In the genomic region with DNA sequence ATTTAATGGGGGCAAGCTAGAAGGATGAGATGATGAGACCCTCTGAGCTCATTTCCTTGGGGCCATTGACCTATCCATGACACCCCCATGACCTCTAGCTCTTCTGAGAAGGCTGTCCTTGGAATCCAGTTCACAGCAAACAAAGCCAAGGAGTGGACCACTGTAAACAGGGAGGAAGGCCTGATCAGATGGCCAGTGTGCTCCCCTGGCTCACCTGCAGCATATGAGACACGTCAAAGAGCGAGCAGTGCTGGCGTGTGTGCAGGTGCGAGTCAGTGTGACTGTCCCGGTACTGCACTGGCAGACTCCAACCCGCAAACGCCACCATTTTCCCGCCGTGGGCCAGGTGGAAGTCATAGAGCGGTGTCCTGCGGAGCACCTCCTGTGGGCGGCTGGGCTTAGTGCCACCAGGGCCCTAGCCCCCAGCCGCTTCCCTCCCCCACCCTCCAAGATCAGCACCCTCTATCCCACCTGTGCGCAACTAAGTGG, we compare ENCODE assay signal across 9 cellular contexts.
DNase-seq lines count a peak whose midpoint lies in the region; TF ChIP-seq lines count a peak whose summit lies in the region.
"Had no signal": no experiment of that assay in that cellular context is flagged by ENCODE, and none has a peak within 500 bp of the region (broad histone marks: within the 10 kb centered on the region; RNA-seq: fewer than 3 reads in every experiment).

No MANE protein-coding gene starts in this region.

- in situ Hi-C loops in astrocyte of the cerebellum (cut with HindIII; ENCODE audit: low sequenced_read_pairs): no loop called here

- H3K79me2 ChIP-seq in parathyroid adenoma: peaks cover 7% of the 10 kb centered on the region

- H3K9ac ChIP-seq in ES-I3 (ENCODE audit: low read depth, low read length) (peak overlapping the region; percentile 59), parathyroid adenoma (peak overlapping the region; percentile 51)

- H3K36me3 ChIP-seq in ES-I3 (ENCODE audit: insufficient read depth, low read length): no peaks in the 10 kb centered on the region; the same call in 1 of the 2 replicates
- H3K36me3 ChIP-seq in iPS DF 6.9 (ENCODE audit: control insufficient read depth, insufficient read depth, low read length): no peaks in the 10 kb centered on the region
- H3K36me3 ChIP-seq in parathyroid adenoma (ENCODE audit: control insufficient read depth, insufficient read depth, low read length): no peaks in the 10 kb centered on the region

- no CpG with 5 or more reads among the region's 14 CpGs for WGBS in iPS DF 6.9 (ENCODE audit: insufficient coverage, insufficient read length)

- H3K4me1 ChIP-seq in ES-I3 (ENCODE audit: insufficient read depth, low read length) (peaks cover 25% of the 10 kb centered on the region), iPS DF 6.9 (ENCODE audit: control insufficient read depth, insufficient read depth, low read length) (peaks cover 3% of the 10 kb centered on the region; the same call in 1 of the 2 replicates), parathyroid adenoma (peaks cover 12% of the 10 kb centered on the region)

- H3K27ac ChIP-seq in iPS DF 6.9 (ENCODE audit: low read length): no peak overlapping the region
- H3K27ac ChIP-seq in parathyroid adenoma: peak overlapping the region; percentile 63

- no peak for DNase-seq in astrocyte of the cerebellum (ENCODE audit: low read depth)
- no peak for DNase-seq in iPS DF 6.9 (ENCODE audit: low read depth, low spot score)
- DNase-seq in T-helper 1 cell: no peak
- DNase-seq in epidermal melanocyte (ENCODE audit: insufficient read length, low spot score): no peak
- no peak for DNase-seq in COR-L47 (lab: John Stamatoyannopoulos, UW)
- no peak for DNase-seq in activated gamma-delta T cell (lab: John Stamatoyannopoulos, UW)
- DNase-seq: occipital lobe had no signal

- peak overlapping the region; percentile 25 for H3K4me3 ChIP-seq in astrocyte of the cerebellum (ENCODE audit: low read depth, low read length)
- H3K4me3 ChIP-seq in iPS DF 6.9 (ENCODE audit: low read length): peak overlapping the region; percentile 47; the same call in 1 of the 2 replicates
- H3K4me3 ChIP-seq in parathyroid adenoma (ENCODE audit: low read depth, low read length): no peak overlapping the region

- H3K27me3 ChIP-seq in iPS DF 6.9 (ENCODE audit: control insufficient read depth, insufficient read depth, low read length) (no peaks in the 10 kb centered on the region), parathyroid adenoma (ENCODE audit: control insufficient read depth, insufficient read depth, low read length) (no peaks in the 10 kb centered on the region)

- H3K9me3 ChIP-seq in ES-I3 (ENCODE audit: control insufficient read depth, insufficient read depth, low read length): no peaks in the 10 kb centered on the region
- H3K9me3 ChIP-seq in iPS DF 6.9 (ENCODE audit: control insufficient read depth, insufficient read depth, low read length): no peaks in the 10 kb centered on the region
- no peaks in the 10 kb centered on the region for H3K9me3 ChIP-seq in parathyroid adenoma (ENCODE audit: control insufficient read depth, low read length)

- H3K4me2 ChIP-seq in parathyroid adenoma (ENCODE audit: low read length): peak overlapping the region; percentile 9

- H2AFZ ChIP-seq in parathyroid adenoma: peak overlapping the region; percentile 81

- TF ChIP-seq CTCF in astrocyte of the cerebellum (IDR thresholded peaks at IDR 0.05; ENCODE audit: low read depth, low read length, missing control alignments): no peak
- TF ChIP-seq CTCF in parathyroid adenoma (IDR thresholded peaks at IDR 0.05): no peak
